ENCODE assay signal across 1 cellular context in genomic region chr4:26867914-26868684, GRCh38.
TF ChIP-seq lines count a peak whose summit lies in the region.

No MANE protein-coding gene starts in this region.

TF ChIP-seq in GM12878, 131 proteins besides CTCF, POLR2A, EP300 and RAD21:
- TF ChIP-seq DPF2 (IDR thresholded peaks at IDR 0.05) (no peak), EED (IDR thresholded peaks at IDR 0.05; ENCODE audit: low read depth) (no peak), JUNB (IDR thresholded peaks at IDR 0.05) (0 out of 2 replicates have a peak, but pooled peaks have one; percentile 17), IKZF1 (conservative IDR thresholded peaks at IDR 0.05) (0 out of 2 replicates have a peak, but pooled peaks have one; percentile 14), MTA2 (IDR thresholded peaks at IDR 0.05; ENCODE audit: low read depth) (peak; percentile 82), IKZF2 (IDR thresholded peaks at IDR 0.05) (0 out of 4 replicates have a peak, but pooled peaks of 1 of the 2 experiments have one; percentile 17)
